24 cellular contexts compared by ENCODE assay signal in genomic region chr2:220219371-220219770, GRCh38.
DNase-seq lines count a peak whose midpoint lies in the region; ATAC-seq and TF ChIP-seq lines count a peak whose summit lies in the region.
"Had no signal": no experiment of that assay in that cellular context is flagged by ENCODE, and none has a peak within 500 bp of the region (broad histone marks: within the 10 kb centered on the region; RNA-seq: fewer than 3 reads in every experiment).

No MANE protein-coding gene starts in this region.

- no peak overlapping the region for H3K4me3 ChIP-seq in suprapubic skin
- H3K4me3 ChIP-seq: coronary artery, Peyer's patch, testis had no signal

- no peaks in the 10 kb centered on the region for H3K27me3 ChIP-seq in suprapubic skin
- H3K27me3 ChIP-seq: Peyer's patch, testis had no signal

- H3K36me3 Mint-ChIP-seq in endothelial cell (ENCODE audit: low read depth, unreplicated experiment) = no peaks in the 10 kb centered on the region
- H3K36me3 Mint-ChIP-seq: activated CD4-positive, alpha-beta memory T cell treated with anti-CD3 and anti-CD28 coated beads for 36 hours; activated naive CD4-positive, alpha-beta T cell treated with anti-CD3 and anti-CD28 coated beads, Interleukin-2, amount 50 U/mL, for 72 hours; CD4-positive, CD25-positive, alpha-beta regulatory T cell had no signal

- H3K27me3 Mint-ChIP-seq in endothelial cell (ENCODE audit: unreplicated experiment) = no peaks in the 10 kb centered on the region
- H3K27me3 Mint-ChIP-seq: activated CD4-positive, alpha-beta memory T cell treated with anti-CD3 and anti-CD28 coated beads for 36 hours; CD4-positive, CD25-positive, alpha-beta regulatory T cell had no signal

- H3K4me1 Mint-ChIP-seq in endothelial cell (ENCODE audit: unreplicated experiment) = no peaks in the 10 kb centered on the region
- H3K4me1 Mint-ChIP-seq: CD4-positive, CD25-positive, alpha-beta regulatory T cell had no signal

- TF ChIP-seq POLR2A in suprapubic skin (IDR thresholded peaks at IDR 0.05) = no peak

- no peak for ATAC-seq in GM21717 (IDR thresholded peaks at IDR 0.05; ENCODE audit: unreplicated experiment)
- ATAC-seq: activated naive CD4-positive, alpha-beta T cell treated with anti-CD3 and anti-CD28 coated beads, Interleukin-2, amount 50 U/mL, for 72 hours had no signal

- H3K9me3 Mint-ChIP-seq in endothelial cell (ENCODE audit: unreplicated experiment) = no peaks in the 10 kb centered on the region
- H3K9me3 Mint-ChIP-seq: activated CD4-positive, alpha-beta memory T cell treated with anti-CD3 and anti-CD28 coated beads for 36 hours; activated T-helper 2 cell treated with anti-CD3 and anti-CD28 coated beads, Interferon-gamma antibody, Interleukin-2, Interleukin-4, amounts not matched to agents 10 μg/mL and 5 μg/mL and 100 μg/mL, durations not matched to agents 14 hours and 24 hours and 36 hours had no signal

- peak overlapping the region; percentile 41 for H3K27ac ChIP-seq in suprapubic skin
- H3K27ac ChIP-seq: coronary artery, Peyer's patch, testis had no signal

- H3K4me1 ChIP-seq in suprapubic skin = peaks cover 25% of the 10 kb centered on the region
- H3K4me1 ChIP-seq: Peyer's patch, testis had no signal

- TF ChIP-seq CTCF in endothelial cell (IDR thresholded peaks at IDR 0.05; ENCODE audit: unreplicated experiment) (no peak), suprapubic skin (IDR thresholded peaks at IDR 0.05) (no peak)

- TF ChIP-seq EP300 in suprapubic skin (IDR thresholded peaks at IDR 0.05) = no peak

- H3K4me3 Mint-ChIP-seq in endothelial cell (ENCODE audit: unreplicated experiment) = no peak overlapping the region
- H3K4me3 Mint-ChIP-seq: activated CD4-positive, alpha-beta memory T cell treated with anti-CD3 and anti-CD28 coated beads for 36 hours; CD4-positive, CD25-positive, alpha-beta regulatory T cell had no signal

- peak overlapping the region; percentile 15 for H3K27ac Mint-ChIP-seq in endothelial cell (ENCODE audit: unreplicated experiment)
- H3K27ac Mint-ChIP-seq: activated CD4-positive, alpha-beta memory T cell treated with anti-CD3 and anti-CD28 coated beads for 36 hours; activated naive CD4-positive, alpha-beta T cell treated with anti-CD3 and anti-CD28 coated beads, Interleukin-2, amount 50 U/mL, for 72 hours; activated T-helper 2 cell treated with anti-CD3 and anti-CD28 coated beads, Interferon-gamma antibody, Interleukin-2, Interleukin-4, amounts not matched to agents 10 μg/mL and 5 μg/mL and 100 μg/mL, durations not matched to agents 14 hours and 24 hours and 36 hours; CD4-positive, CD25-positive, alpha-beta regulatory T cell had no signal

- H3K36me3 ChIP-seq in suprapubic skin = no peaks in the 10 kb centered on the region
- H3K36me3 ChIP-seq: Peyer's patch had no signal

- H3K9me3 ChIP-seq in suprapubic skin = no peaks in the 10 kb centered on the region
- H3K9me3 ChIP-seq: Peyer's patch, testis had no signal

- DNase-seq in NCI-H2171 treated with DMSO at 0.1 percent for 48 hours (lab: John Stamatoyannopoulos, UW) (peak; percentile 18), NCI-H2171 (lab: John Stamatoyannopoulos, UW) (no peak), NCI-H345 (lab: John Stamatoyannopoulos, UW) (peak; percentile 17), endothelial cell (ENCODE audit: low spot score) (no peak), suprapubic skin (ENCODE audit: low spot score in 2 of 2) (no peak), GM03348 (ENCODE audit: low spot score) (no peak), DMS 273 treated with DMSO at 0.1 percent for 48 hours (lab: John Stamatoyannopoulos, UW) (no peak)
- DNase-seq: 8988T; activated CD4-positive, alpha-beta memory T cell treated with anti-CD3 and anti-CD28 coated beads for 36 hours; activated CD8-positive, alpha-beta memory T cell treated with anti-CD3 and anti-CD28 coated beads, Interleukin-2, amount 50 U/mL, for 4 hours; anterior cingulate cortex; CD4-positive, CD25-positive, alpha-beta regulatory T cell; effector memory CD4-positive, alpha-beta T cell; hippocampal formation; mesenchymal stem cell; NCI-H1092; NCI-H524; Peyer's patch; stimulated activated naive CD4-positive, alpha-beta T cell treated with Interleukin-2 at 50 U/mL for 16 hours; testis had no signal

Comparison
In these comparisons a context has a peak if more than half of its experiments do, and no peak if none do; other contexts are left out.
1. DNase-seq: peak in NCI-H2171 treated with DMSO at 0.1 percent for 48 hours (single experiment) and NCI-H345 (single experiment); none in NCI-H2171 (single experiment), endothelial cell (single experiment), suprapubic skin (0 of 2), GM03348 (single experiment) and DMS 273 treated with DMSO at 0.1 percent for 48 hours (single experiment).